ENCODE assay signal across 9 cellular contexts in the genomic region with DNA sequence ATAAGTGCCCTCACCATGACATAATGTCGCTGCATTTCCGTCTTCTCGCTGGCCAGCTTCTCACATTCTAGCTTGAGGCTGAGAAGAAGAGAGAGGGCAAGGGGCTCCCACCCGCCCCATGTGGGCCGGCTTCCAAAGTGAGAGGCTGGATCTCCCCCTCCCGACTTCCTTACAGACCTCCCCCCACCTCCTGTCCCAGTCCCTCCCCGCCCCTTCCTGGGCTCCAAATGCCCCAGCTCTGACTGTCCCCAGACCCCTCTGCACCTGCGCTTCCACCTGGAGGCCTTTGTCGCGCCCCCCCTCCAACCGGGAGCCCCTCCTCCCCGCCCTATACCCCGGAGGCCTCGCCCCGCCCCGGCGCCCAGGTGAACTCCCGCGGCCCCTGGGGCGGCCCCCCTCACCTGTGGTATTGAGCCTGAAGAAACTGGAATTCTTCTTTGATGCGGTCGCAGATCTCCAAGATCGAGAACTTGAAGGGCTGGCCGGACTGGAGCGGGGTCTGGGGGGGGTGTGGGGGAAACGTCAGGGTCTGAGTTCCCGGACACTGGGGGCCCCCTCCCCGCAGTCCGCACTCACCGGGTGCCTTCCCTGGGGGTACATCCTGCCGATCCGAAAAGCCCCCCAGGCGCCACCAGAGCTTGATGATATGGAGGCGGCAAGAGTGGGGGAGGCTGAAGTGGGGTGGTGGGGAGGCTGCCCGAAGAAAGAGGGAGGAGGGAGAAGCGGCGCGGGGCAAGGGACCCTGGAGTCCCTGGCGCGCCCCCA. TPM values are rescaled to one million over a fixed set of nuclear protein-coding genes. Genes with fewer than 3 reads are reported as not detected.
DNase-seq lines count a peak whose midpoint lies in the region; ATAC-seq, FAIRE-seq and TF ChIP-seq lines count a peak whose summit lies in the region.
"Had no signal": no experiment of that assay in that cellular context is flagged by ENCODE, and none has a peak within 500 bp of the region (broad histone marks: within the 10 kb centered on the region; RNA-seq: fewer than 3 reads in every experiment).

No MANE protein-coding gene starts in this region.

- H3K27me3 ChIP-seq in RWPE2 (ENCODE audit: insufficient read depth, poor library complexity, severe bottlenecking) = no peaks in the 10 kb centered on the region
- no peaks in the 10 kb centered on the region for H3K27me3 ChIP-seq in esophagus muscularis mucosa
- no peaks in the 10 kb centered on the region for H3K27me3 ChIP-seq in pancreas

- FAIRE-seq in pancreas (lab: Jason Lieb, UNC) = no peak

- TF ChIP-seq EP300 in esophagus muscularis mucosa (IDR thresholded peaks at IDR 0.05) = no peak

- intact Hi-C loops in esophagus muscularis mucosa (cut with DNase I) (loop anchor here (5.0 kb wide), 1 partner anchor 41 kb away; no protein-coding TSS in a partner anchor), pancreas (cut with DNase I) (no loop called here)

- H3K36me3 ChIP-seq in RWPE2 (ENCODE audit: low read depth) = no peaks in the 10 kb centered on the region
- peaks cover 0 to 10% (median 8%) of the 10 kb centered on the region in 4 donors for H3K36me3 ChIP-seq in esophagus muscularis mucosa
- H3K36me3 ChIP-seq in pancreas = no peaks in the 10 kb centered on the region

- H3K27ac ChIP-seq in RWPE2 (ENCODE audit: poor library complexity, severe bottlenecking) = no peak overlapping the region
- peak overlapping the region; percentile 62 to 76 (median 70) for H3K27ac ChIP-seq in esophagus muscularis mucosa (replicated peaks in 1 of 4)
- peak overlapping the region; percentile 26 to 69 (median 44) for H3K27ac ChIP-seq in pancreas

- TF ChIP-seq POLR2A in esophagus muscularis mucosa (IDR thresholded peaks at IDR 0.05; ENCODE audit: low read depth) = no peak

- 16% methylated on average over 24 of the region's 40 CpGs for WGBS in esophagus muscularis mucosa
- 4% methylated on average over 37 to 40 of the region's 40 CpGs for WGBS in pancreas, 2 donors

- DNase-seq in DMS79 (lab: John Stamatoyannopoulos, UW) (peak; percentile 71), RWPE2 (ENCODE audit: low spot score) (no peak), esophagus muscularis mucosa (ENCODE audit: extremely low spot score) (no peak), pancreas (peak in 4 of 6 donors; percentile 39 to 78 (median 62)), HuH-7.5 (ENCODE audit: low spot score) (no peak)
- DNase-seq: stimulated activated CD4-positive, alpha-beta T cell treated with anti-CD3 and anti-CD28 coated beads, Interleukin-1b, Interleukin-23, amount 100 ng/mL, for 48 hours had no signal

- peak; percentile 14; the same call in 1 of the 3 replicates for ATAC-seq in RWPE2 (ENCODE audit: low read depth)
- ATAC-seq in pancreas = peak; percentile 46 to 63 (median 52)
- ATAC-seq in HG02870 (IDR thresholded peaks at IDR 0.05; ENCODE audit: unreplicated experiment) = no peak
- no peak for ATAC-seq in GM18519 (IDR thresholded peaks at IDR 0.05; ENCODE audit: low FRiP score, unreplicated experiment)
- no peak for ATAC-seq in HG02852 (IDR thresholded peaks at IDR 0.05; ENCODE audit: unreplicated experiment)

- TF ChIP-seq CTCF in RWPE2 (IDR thresholded peaks at IDR 0.05; ENCODE audit: poor library complexity, severe bottlenecking) = no peak
- TF ChIP-seq CTCF in esophagus muscularis mucosa (IDR thresholded peaks at IDR 0.05) = no peak
- no peak for TF ChIP-seq CTCF in pancreas (IDR thresholded peaks at IDR 0.05)

- H3K4me3 ChIP-seq in RWPE2 (ENCODE audit: severe bottlenecking) (peak overlapping the region; percentile 44), esophagus muscularis mucosa (peak overlapping the region; percentile 73 to 81 (median 74)), pancreas (peak overlapping the region; percentile 35 to 70 (median 50))

- H3K4me1 ChIP-seq in RWPE2 (ENCODE audit: insufficient read depth, poor library complexity, severe bottlenecking) (no peaks in the 10 kb centered on the region), esophagus muscularis mucosa (peaks cover 8 to 22% (median 19%) of the 10 kb centered on the region in 4 donors), pancreas (peaks cover 0 to 4% (median 0%) of the 10 kb centered on the region in 3 donors)

- no peaks in the 10 kb centered on the region for H3K9me3 ChIP-seq in RWPE2 (ENCODE audit: severe bottlenecking)
- no peaks in the 10 kb centered on the region for H3K9me3 ChIP-seq in esophagus muscularis mucosa
- H3K9me3 ChIP-seq in pancreas = no peaks in the 10 kb centered on the region

RNA-seq across cellular contexts. Expression of a gene that starts 0.6 kb away (rescaled TPM):
- total RNA-seq in esophagus muscularis mucosa (10 to 100 TPM; 34.0 to 51.2 (median 44.1) TPM), pancreas (10 to 100 TPM; 16.4 to 38.0 (median 21.8) TPM)
- polyA plus RNA-seq in pancreas = 10 to 100 TPM; 72.6 to 81.9 TPM

RNA-seq across cellular contexts. Expression of a gene that starts 33.8 kb away (rescaled TPM):
- total RNA-seq in esophagus muscularis mucosa (100 to 1,000 TPM; 657 to 947 (median 804) TPM), pancreas (100 to 1,000 TPM; 165 to 250 (median 204) TPM)
- polyA plus RNA-seq in pancreas = 100 to 1,000 TPM; 539 to 573 TPM

RNA-seq across cellular contexts. Expression of a gene that starts 51.1 kb away (rescaled TPM):
- total RNA-seq in esophagus muscularis mucosa = 1 to 10 TPM in 1 of 4 donors, under 1 TPM in 2, not detected in 1; 0.75 to 1.2 (median 0.91) TPM
- 1 to 10 TPM in 4 of 6 donors, under 1 TPM in 2; 0.97 to 1.6 (median 1.1) TPM for total RNA-seq in pancreas
- polyA plus RNA-seq in pancreas = 1 to 10 TPM; 6.7 to 8.5 TPM

Comparison
In these comparisons a context has a peak if more than half of its experiments do, and no peak if none do; other contexts are left out.
1. DNase-seq: peak in DMS79 (single experiment) and pancreas (4 of 6); none in RWPE2 (single experiment), esophagus muscularis mucosa (single experiment) and HuH-7.5 (single experiment).
2. ATAC-seq: peak in RWPE2 (single experiment) and pancreas (4 of 4); none in HG02870 (single experiment), GM18519 (single experiment) and HG02852 (single experiment).
3. Peak in every context shown above with its lines, with median percentiles within 50 percentile points of each other: H3K4me3 ChIP-seq.